11 cellular contexts compared by ENCODE assay signal in genomic region chr7:32888505-32888904, GRCh38. TPM values are rescaled to one million over a fixed set of nuclear protein-coding genes. Genes with fewer than 3 reads are reported as not detected.
A peak's percentile ranks its signal among the peaks of the same experiment; 100 is the strongest.
DNase-seq lines count a peak whose midpoint lies in the region; ATAC-seq and TF ChIP-seq lines count a peak whose summit lies in the region.
"Had no signal": no experiment of that assay in that cellular context is flagged by ENCODE, and none has a peak within 500 bp of the region (broad histone marks: within the 10 kb centered on the region; RNA-seq: fewer than 3 reads in every experiment).

No MANE protein-coding gene starts in this region.

- peaks cover 6% of the 10 kb centered on the region for H3K4me1 ChIP-seq in colonic mucosa
- peaks cover 16 to 82% of the 10 kb centered on the region in 2 donors for H3K4me1 ChIP-seq in left lung

- H3K36me3 ChIP-seq in colonic mucosa (no peaks in the 10 kb centered on the region), left lung (no peaks in the 10 kb centered on the region)

- ATAC-seq in stimulated activated naive CD8-positive, alpha-beta T cell treated with anti-CD3 and anti-CD28 coated beads, Interleukin-15, Interleukin-2, amounts not matched to agents 100 U/mL and 50 U/mL, for 24 hours: no peak
- no peak for ATAC-seq in left lung

- H3K27me3 Mint-ChIP-seq in stimulated activated naive CD8-positive, alpha-beta T cell treated with anti-CD3 and anti-CD28 coated beads, Interleukin-15, Interleukin-2, amounts not matched to agents 100 ng/mL and 50 ng/mL, for 24 hours: no peaks in the 10 kb centered on the region
- no peaks in the 10 kb centered on the region for H3K27me3 Mint-ChIP-seq in activated T-helper 2 cell treated with anti-CD3 and anti-CD28 coated beads, Interferon-gamma antibody, Interleukin-2, Interleukin-4, amounts not matched to agents 10 μg/mL and 5 μg/mL and 100 μg/mL, durations not matched to agents 14 hours and 24 hours and 36 hours (ENCODE audit: low read depth)
- H3K27me3 Mint-ChIP-seq in nephron progenitor cell (ENCODE audit: low read depth, poor library complexity): no peaks in the 10 kb centered on the region

- H3K4me1 Mint-ChIP-seq in stimulated activated naive CD8-positive, alpha-beta T cell treated with anti-CD3 and anti-CD28 coated beads, Interleukin-15, Interleukin-2, amounts not matched to agents 100 ng/mL and 50 ng/mL, for 24 hours (ENCODE audit: low read depth): peaks cover 80% of the 10 kb centered on the region
- peaks cover 45% of the 10 kb centered on the region for H3K4me1 Mint-ChIP-seq in activated T-helper 2 cell treated with anti-CD3 and anti-CD28 coated beads, Interferon-gamma antibody, Interleukin-2, Interleukin-4, amounts not matched to agents 10 μg/mL and 5 μg/mL and 100 μg/mL, durations not matched to agents 14 hours and 24 hours and 36 hours (ENCODE audit: low read depth)
- H3K4me1 Mint-ChIP-seq in nephron progenitor cell: peaks cover 66% of the 10 kb centered on the region

- H3K4me3 ChIP-seq in colonic mucosa (no peak overlapping the region), left lung (no peak overlapping the region)

- H3K9ac ChIP-seq in colonic mucosa (ENCODE audit: low read depth in 2 of 2, low read length in 2 of 2): no peak overlapping the region

- intact Hi-C loops in activated T-helper 2 cell treated with anti-CD3 and anti-CD28 coated beads, Interferon-gamma antibody, Interleukin-2, Interleukin-4, amounts not matched to agents 10 μg/mL and 5 μg/mL and 100 μg/mL, durations not matched to agents 14 hours and 24 hours and 36 hours (cut with micrococcal nuclease): no loop called here
- intact Hi-C loops in colonic mucosa (cut with DNase I) (no loop called here), left lung (cut with DNase I) (no loop called here)

- no peaks in the 10 kb centered on the region for H3K9me3 Mint-ChIP-seq in stimulated activated naive CD8-positive, alpha-beta T cell treated with anti-CD3 and anti-CD28 coated beads, Interleukin-15, Interleukin-2, amounts not matched to agents 100 ng/mL and 50 ng/mL, for 24 hours
- H3K9me3 Mint-ChIP-seq in activated T-helper 2 cell treated with anti-CD3 and anti-CD28 coated beads, Interferon-gamma antibody, Interleukin-2, Interleukin-4, amounts not matched to agents 10 μg/mL and 5 μg/mL and 100 μg/mL, durations not matched to agents 14 hours and 24 hours and 36 hours: no peaks in the 10 kb centered on the region
- no peaks in the 10 kb centered on the region for H3K9me3 Mint-ChIP-seq in nephron progenitor cell

- DNase-seq in stimulated activated naive CD8-positive, alpha-beta T cell treated with anti-CD3 and anti-CD28 coated beads, Interleukin-15, Interleukin-2, amounts not matched to agents 100 U/mL and 50 U/mL, for 24 hours: no peak
- no peak for DNase-seq in activated T-helper 2 cell treated with anti-CD3 and anti-CD28 coated beads, Interferon-gamma antibody, Interleukin-2, Interleukin-4, amounts not matched to agents 10 μg/mL and 5 μg/mL and 100 μg/mL, durations not matched to agents 14 hours and 24 hours and 36 hours (ENCODE audit: low spot score)
- no peak for DNase-seq in nephron progenitor cell
- DNase-seq in NAMALWA (ENCODE audit: low spot score): no peak
- DNase-seq in colonic mucosa: no peak
- DNase-seq in NCI-H2227 (lab: John Stamatoyannopoulos, UW; ENCODE audit: unreplicated experiment): no peak
- DNase-seq in left lung: no peak
- DNase-seq: MM.1S; stimulated activated CD4-positive, alpha-beta T cell treated with anti-CD3 and anti-CD28 coated beads, Interleukin-15, amount 100 ng/mL, for 24 hours had no signal

- peak overlapping the region; percentile 33 for H3K4me3 Mint-ChIP-seq in stimulated activated naive CD8-positive, alpha-beta T cell treated with anti-CD3 and anti-CD28 coated beads, Interleukin-15, Interleukin-2, amounts not matched to agents 100 ng/mL and 50 ng/mL, for 24 hours
- H3K4me3 Mint-ChIP-seq in activated T-helper 2 cell treated with anti-CD3 and anti-CD28 coated beads, Interferon-gamma antibody, Interleukin-2, Interleukin-4, amounts not matched to agents 10 μg/mL and 5 μg/mL and 100 μg/mL, durations not matched to agents 14 hours and 24 hours and 36 hours (ENCODE audit: low read depth): peak overlapping the region; percentile 41
- H3K4me3 Mint-ChIP-seq in nephron progenitor cell: peak overlapping the region; percentile 64

- H3K9me3 ChIP-seq in colonic mucosa (no peaks in the 10 kb centered on the region), left lung (no peaks in the 10 kb centered on the region)

- H3K27me3 ChIP-seq in colonic mucosa (no peaks in the 10 kb centered on the region), left lung (no peaks in the 10 kb centered on the region)

- H3K27ac Mint-ChIP-seq in stimulated activated naive CD8-positive, alpha-beta T cell treated with anti-CD3 and anti-CD28 coated beads, Interleukin-15, Interleukin-2, amounts not matched to agents 100 ng/mL and 50 ng/mL, for 24 hours: peak overlapping the region; percentile 75
- H3K27ac Mint-ChIP-seq in activated T-helper 2 cell treated with anti-CD3 and anti-CD28 coated beads, Interferon-gamma antibody, Interleukin-2, Interleukin-4, amounts not matched to agents 10 μg/mL and 5 μg/mL and 100 μg/mL, durations not matched to agents 14 hours and 24 hours and 36 hours: no peak overlapping the region
- H3K27ac Mint-ChIP-seq in nephron progenitor cell: peak overlapping the region; percentile 61

- TF ChIP-seq CTCF in nephron progenitor cell (IDR thresholded peaks at IDR 0.05) (no peak), colonic mucosa (IDR thresholded peaks at IDR 0.05) (no peak), left lung (IDR thresholded peaks at IDR 0.05) (no peak)

- H3K36me3 Mint-ChIP-seq in stimulated activated naive CD8-positive, alpha-beta T cell treated with anti-CD3 and anti-CD28 coated beads, Interleukin-15, Interleukin-2, amounts not matched to agents 100 ng/mL and 50 ng/mL, for 24 hours (ENCODE audit: low read depth): peaks cover 23% of the 10 kb centered on the region
- peaks cover 36% of the 10 kb centered on the region for H3K36me3 Mint-ChIP-seq in activated T-helper 2 cell treated with anti-CD3 and anti-CD28 coated beads, Interferon-gamma antibody, Interleukin-2, Interleukin-4, amounts not matched to agents 10 μg/mL and 5 μg/mL and 100 μg/mL, durations not matched to agents 14 hours and 24 hours and 36 hours (ENCODE audit: low read depth)
- peaks cover 5% of the 10 kb centered on the region for H3K36me3 Mint-ChIP-seq in nephron progenitor cell (ENCODE audit: low read depth)

- H3K27ac ChIP-seq in colonic mucosa (no peak overlapping the region), left lung (no peak overlapping the region)
- H3K27ac ChIP-seq: HL-60 had no signal

RNA-seq across cellular contexts. Expression of gene KBTBD2, which starts 3.1 kb away (rescaled TPM):
- 25.7 and 27.8 TPM in 2 replicates for total RNA-seq in activated T-helper 2 cell treated with anti-CD3 and anti-CD28 coated beads, Interferon-gamma antibody, Interleukin-2, Interleukin-4, amounts not matched to agents 10 μg/mL and 5 μg/mL and 100 μg/mL, durations not matched to agents 14 hours and 24 hours and 36 hours
- total RNA-seq in colonic mucosa: 10 to 100 TPM; 18.2 to 33.0 TPM
- total RNA-seq in left lung: 10 to 100 TPM; 28.7 to 36.8 TPM
